Comparison of ENCODE assay signal across 8 cellular contexts in the genomic region with DNA sequence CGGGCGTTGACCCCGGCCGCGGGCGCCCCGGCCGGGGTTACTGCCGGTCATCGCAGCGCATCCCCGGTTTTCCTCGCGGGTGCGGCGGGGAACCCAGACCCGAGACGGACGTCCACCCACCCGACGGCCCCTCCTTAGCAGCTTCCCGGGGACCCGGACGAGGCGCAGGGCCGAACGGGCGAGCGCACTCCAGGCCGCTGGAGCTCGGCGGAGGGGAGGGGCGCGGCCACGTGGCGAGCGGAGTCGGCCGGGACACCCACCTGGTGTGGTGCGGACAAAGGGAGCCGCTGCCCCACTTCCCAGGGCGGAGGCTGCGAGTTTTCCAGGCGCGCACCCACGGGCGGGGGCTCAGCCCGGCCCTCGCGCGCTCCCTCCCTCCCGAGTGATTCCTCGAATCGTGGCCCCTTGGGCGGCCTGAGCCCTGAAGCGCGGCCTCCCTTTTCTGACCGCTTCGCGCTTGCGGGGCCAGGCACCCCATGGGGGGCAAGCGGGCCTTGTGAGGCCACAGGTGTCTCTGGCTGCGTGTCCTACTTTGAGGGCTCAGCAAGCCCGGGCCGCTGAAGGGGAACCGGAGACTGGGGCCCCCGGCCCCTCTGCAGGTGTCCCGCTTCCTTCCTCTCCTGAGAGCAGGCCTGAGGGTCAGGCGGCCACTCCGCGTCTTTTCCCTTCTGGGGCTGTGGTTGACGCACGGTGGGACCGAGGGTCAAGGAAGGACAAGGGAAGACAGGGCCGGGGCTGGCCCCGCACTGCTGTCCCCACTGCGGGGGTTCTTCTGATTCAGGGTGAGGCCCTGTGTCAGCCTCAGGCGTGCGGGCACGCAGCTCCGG. TPM values are rescaled to one million over a fixed set of nuclear protein-coding genes. Genes with fewer than 3 reads are reported as not detected.
DNase-seq lines count a peak whose midpoint lies in the region; ATAC-seq and TF ChIP-seq lines count a peak whose summit lies in the region.

No MANE protein-coding gene starts in this region.

- H3K27ac Mint-ChIP-seq in endodermal cell (peak overlapping the region; percentile 82), nephron (peak overlapping the region in 1 of 3 experiments; percentile 38)

- peak; percentile 36 for DNase-seq in activated CD4-positive, alpha-beta T cell treated with anti-CD3 and anti-CD28 coated beads for 48 hours
- DNase-seq in activated CD4-positive, alpha-beta T cell treated with anti-CD3 and anti-CD28 coated beads for 1 hour, result no peak
- DNase-seq in endodermal cell (peak; percentile 81), NCI-H1105 (lab: John Stamatoyannopoulos, UW) (no peak), hepatic stellate cell (ENCODE audit: low spot score) (no peak)

- H3K27me3 ChIP-seq in endodermal cell (ENCODE audit: control insufficient read depth, insufficient read depth, low read length, poor library complexity, severe bottlenecking), result no peaks in the 10 kb centered on the region

- peaks cover 29% of the 10 kb centered on the region for H3K4me1 ChIP-seq in endodermal cell (ENCODE audit: control insufficient read depth, insufficient read depth, low read length)

- H3K27me3 Mint-ChIP-seq in endodermal cell (ENCODE audit: insufficient read depth) (no peaks in the 10 kb centered on the region), nephron (ENCODE audit: low read depth) (no peaks in the 10 kb centered on the region)

- H3K9me3 Mint-ChIP-seq in endodermal cell, result no peaks in the 10 kb centered on the region
- H3K9me3 Mint-ChIP-seq in nephron, result no peaks in the 10 kb centered on the region

- H3K4me1 Mint-ChIP-seq in endodermal cell (peaks cover 30% of the 10 kb centered on the region), nephron (peaks cover 4% of the 10 kb centered on the region)

- 18 to 28% methylated on average over 34 to 81 of the region's 81 CpGs for WGBS in endodermal cell (ENCODE audit: insufficient coverage in 1 of 2, insufficient read length in 1 of 2), 2 experiments

- peaks cover 23% of the 10 kb centered on the region for H3K36me3 ChIP-seq in endodermal cell (ENCODE audit: control insufficient read depth, insufficient read depth, low read length)

- peak overlapping the region; percentile 83 for H3K9ac ChIP-seq in endodermal cell (ENCODE audit: extremely low read depth, low read length, poor library complexity, severe bottlenecking)

- peak overlapping the region; percentile 76 for H3K4me3 ChIP-seq in endodermal cell (ENCODE audit: low read length)

- peak; percentile 35 for TF ChIP-seq POLR2A in Raji (IDR thresholded peaks at IDR 0.05; ENCODE audit: insufficient read depth, low read depth, low read length)

- H3K4me3 Mint-ChIP-seq in endodermal cell, result peak overlapping the region; percentile 61
- H3K4me3 Mint-ChIP-seq in nephron, result peak overlapping the region; percentile 70 to 79 (median 78)

- ATAC-seq in HG02885 (IDR thresholded peaks at IDR 0.05; ENCODE audit: poor library complexity, unreplicated experiment), result peak; percentile 9

- no peaks in the 10 kb centered on the region for H3K9me3 ChIP-seq in endodermal cell (ENCODE audit: control insufficient read depth, low read length)

- peaks cover 9% of the 10 kb centered on the region for H3K36me3 Mint-ChIP-seq in endodermal cell (ENCODE audit: low read depth)
- no peaks in the 10 kb centered on the region for H3K36me3 Mint-ChIP-seq in nephron (ENCODE audit: low read depth)

- peak overlapping the region; percentile 96 for H3K27ac ChIP-seq in endodermal cell (ENCODE audit: low read depth, low read length)

- no peak for TF ChIP-seq CTCF in endodermal cell (conservative IDR thresholded peaks at IDR 0.05)
- no peak for TF ChIP-seq CTCF in nephron (IDR thresholded peaks at IDR 0.05; ENCODE audit: unreplicated experiment in 3 of 3)

RNA-seq across cellular contexts. Expression of a gene that starts 1.1 kb away (rescaled TPM):
- total RNA-seq in endodermal cell, result 100 to 1,000 TPM; 371 to 498 TPM
- polyA plus RNA-seq in endodermal cell (2013, experiment 1 of 2), result 301 TPM
- 312 TPM for polyA plus RNA-seq in endodermal cell (2013, experiment 2 of 2)

RNA-seq across cellular contexts. Expression of a gene that starts 33.5 kb away (rescaled TPM):
- total RNA-seq in endodermal cell, result 100 to 1,000 TPM in 1 of 2 donors, 10 to 100 TPM in 1; 85.3 to 108 TPM
- polyA plus RNA-seq in endodermal cell (2013, experiment 1 of 2), result 74.8 TPM
- polyA plus RNA-seq in endodermal cell (2013, experiment 2 of 2), result 69.5 TPM

RNA-seq across cellular contexts. Expression of a gene that starts 47.5 kb away (rescaled TPM):
- total RNA-seq in endodermal cell, result 100 to 1,000 TPM; 152 to 153 TPM
- polyA plus RNA-seq in endodermal cell (2013, experiment 1 of 2), result 128 TPM
- polyA plus RNA-seq in endodermal cell (2013, experiment 2 of 2), result 119 TPM

RNA-seq across cellular contexts. Expression of a gene that starts 47.5 kb away (rescaled TPM):
- 10 to 100 TPM; 46.3 to 54.5 TPM for total RNA-seq in endodermal cell
- 44.6 TPM for polyA plus RNA-seq in endodermal cell (2013, experiment 1 of 2)
- polyA plus RNA-seq in endodermal cell (2013, experiment 2 of 2), result 43.4 TPM

Comparison
In these comparisons a context has a peak if more than half of its experiments do, and no peak if none do; other contexts are left out.
1. DNase-seq: peak in activated CD4-positive, alpha-beta T cell treated with anti-CD3 and anti-CD28 coated beads for 48 hours (single experiment) and endodermal cell (single experiment); none in activated CD4-positive, alpha-beta T cell treated with anti-CD3 and anti-CD28 coated beads for 1 hour (single experiment), NCI-H1105 (single experiment) and hepatic stellate cell (single experiment).